Comparison of ENCODE assay signal across 8 cellular contexts in the genomic region with DNA sequence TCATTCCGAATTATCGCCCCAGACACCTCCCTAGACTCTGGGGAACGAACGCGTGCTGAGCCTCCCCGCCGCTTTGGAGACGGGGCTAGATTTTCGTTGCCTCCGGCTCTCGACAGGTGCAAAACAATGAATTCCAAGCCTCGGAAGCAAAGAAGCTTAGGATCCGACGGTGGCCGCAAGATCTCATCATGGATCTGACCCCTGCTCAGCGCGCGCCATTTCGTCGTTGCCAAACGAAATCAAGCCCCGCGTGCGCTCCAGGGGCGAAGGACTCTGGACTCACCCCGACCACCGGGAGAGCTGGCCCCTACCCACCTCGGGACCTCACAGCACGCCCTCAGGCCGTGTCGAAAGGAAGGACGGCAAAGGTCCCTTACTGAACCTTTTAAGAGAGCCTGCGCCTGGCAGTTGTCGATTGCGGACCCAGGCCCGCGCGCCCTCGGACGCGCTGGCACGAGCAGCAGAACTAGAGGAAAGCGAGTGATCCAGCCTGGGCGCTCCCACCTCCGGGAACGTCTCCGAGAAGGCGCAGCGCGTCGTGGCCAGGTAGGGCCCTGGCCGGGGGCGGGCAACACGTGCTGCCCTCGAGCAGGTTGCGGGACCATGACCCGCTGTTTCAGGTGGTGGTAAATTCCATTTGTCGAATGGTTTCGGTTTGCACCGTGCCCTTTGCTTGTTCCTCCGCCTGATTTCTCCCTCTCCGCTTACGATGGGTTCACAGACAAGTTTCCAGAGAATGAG. TPM values are rescaled to one million over a fixed set of nuclear protein-coding genes. Genes with fewer than 3 reads are reported as not detected.
DNase-seq lines count a peak whose midpoint lies in the region; TF ChIP-seq lines count a peak whose summit lies in the region.

No MANE protein-coding gene starts in this region.

- peaks cover 63% of the 10 kb centered on the region for H3K27me3 ChIP-seq in H9 (ENCODE audit: insufficient read depth, low read length)

- no peak overlapping the region for H3K18ac ChIP-seq in H9 (ENCODE audit: insufficient read length, low read depth, low read length)

- H2BK5ac ChIP-seq in H9 (ENCODE audit: insufficient read length, low read length) = no peak overlapping the region

- no peak overlapping the region for H2AK5ac ChIP-seq in H9 (ENCODE audit: insufficient read length, low read length)

- no peaks in the 10 kb centered on the region for H3K79me2 ChIP-seq in H9 (ENCODE audit: insufficient read depth, low read length)

- H3K4me1 ChIP-seq in H9 (ENCODE audit: insufficient read depth, low read length) = peaks cover 5% of the 10 kb centered on the region; the same call in 1 of the 2 replicates

- intact Hi-C loops in CD14-positive monocyte (cut with micrococcal nuclease) = loop anchor here (1.0 to 5.0 kb wide), 4 partner anchors 36 to 171 kb away; no protein-coding TSS in a partner anchor

- H3T11ph ChIP-seq in H9 (ENCODE audit: low read length) = no peak overlapping the region

- peak overlapping the region; percentile 45 for H3K4me2 ChIP-seq in H9 (ENCODE audit: insufficient read depth, insufficient read length, low read length)

- no peak overlapping the region for H4K91ac ChIP-seq in H9 (ENCODE audit: insufficient read length, low read depth, low read length)

- no peak overlapping the region for H2AFZ ChIP-seq in H9 (ENCODE audit: low read length)

- H4K5ac ChIP-seq in H9 (ENCODE audit: insufficient read length, low read depth, low read length) = no peak overlapping the region

- H3K27ac ChIP-seq in H9 (ENCODE audit: insufficient read length, low read depth, low read length) = no peak overlapping the region

- no peak overlapping the region for H2BK20ac ChIP-seq in H9 (ENCODE audit: low read depth, low read length, poor library complexity, severe bottlenecking)

- no peak overlapping the region for H4K8ac ChIP-seq in H9 (replicated peaks; ENCODE audit: insufficient read length, low read depth, low read length)

- H3K23me2 ChIP-seq in H9 (ENCODE audit: insufficient read length, low read depth, low read length, poor library complexity, severe bottlenecking) = peaks cover 22% of the 10 kb centered on the region

- H3K4me3 Mint-ChIP-seq in CD14-positive monocyte = peak overlapping the region; percentile 41 to 78
- peak overlapping the region; percentile 44 to 77 for H3K4me3 Mint-ChIP-seq in H9
- peak overlapping the region; percentile 26 for H3K4me3 Mint-ChIP-seq in mesothelial cell of epicardium

- no peak overlapping the region for H2BK12ac ChIP-seq in H9 (ENCODE audit: insufficient read length, low read depth, low read length)

- H3K56ac ChIP-seq in H9 (ENCODE audit: insufficient read length, low read depth, low read length) = no peak overlapping the region

- TF ChIP-seq CTCF in CD14-positive monocyte (IDR thresholded peaks at IDR 0.05) (no peak), H9 (conservative IDR thresholded peaks at IDR 0.05) (no peak), mesothelial cell of epicardium (IDR thresholded peaks at IDR 0.05; ENCODE audit: unreplicated experiment) (no peak)

- WGBS in H9 (ENCODE audit: extremely low coverage, insufficient read length, low lambda C conversion rate) = no CpG with 5 or more reads among the region's 63 CpGs

- H2BK120ac ChIP-seq in H9 (ENCODE audit: low read depth, low read length, poor library complexity, severe bottlenecking) = no peak overlapping the region

- H3K4me1 Mint-ChIP-seq in CD14-positive monocyte (peaks cover 30% of the 10 kb centered on the region), H9 (peaks cover 45 to 70% of the 10 kb centered on the region in 2 experiments), mesothelial cell of epicardium (peaks cover 20% of the 10 kb centered on the region)

- no peak overlapping the region for H3K9ac ChIP-seq in H9 (ENCODE audit: extremely low read depth, insufficient read length, low read length)

- H3K27ac Mint-ChIP-seq in CD14-positive monocyte = peak overlapping the region in 3 of 7 donors; percentile 24 to 79 (median 58)
- no peak overlapping the region for H3K27ac Mint-ChIP-seq in H9
- H3K27ac Mint-ChIP-seq in mesothelial cell of epicardium = peak overlapping the region; percentile 43

- no peak overlapping the region for H3K4ac ChIP-seq in H9 (ENCODE audit: low read depth, low read length)

- H3K23ac ChIP-seq in H9 (ENCODE audit: insufficient read length, low read depth, low read length) = no peak overlapping the region

- peaks cover 26 to 66% (median 62%) of the 10 kb centered on the region in 3 donors for H3K27me3 Mint-ChIP-seq in CD14-positive monocyte (ENCODE audit: low read depth in 3 of 3)
- H3K27me3 Mint-ChIP-seq in H9 (ENCODE audit: low read depth) = peaks cover 85% of the 10 kb centered on the region
- peaks cover 76% of the 10 kb centered on the region for H3K27me3 Mint-ChIP-seq in mesothelial cell of epicardium (ENCODE audit: low read depth)

- H3K14ac ChIP-seq in H9 (ENCODE audit: insufficient read depth, low read length) = no peak overlapping the region; the same call in 1 of the 2 replicates

- H3K79me1 ChIP-seq in H9 (ENCODE audit: insufficient read depth, low read depth, low read length, poor library complexity, severe bottlenecking) = no peaks in the 10 kb centered on the region

- H3K9me3 ChIP-seq in H9 (ENCODE audit: control insufficient read depth, low read depth, low read length) = no peaks in the 10 kb centered on the region

- DNase-seq in CD14-positive monocyte (ENCODE audit: low spot score) (no peak), H9 (peak; percentile 65), astrocyte of the hippocampus (ENCODE audit: low read depth, low spot score) (peak; percentile 36), mesothelial cell of epicardium (ENCODE audit: low spot score in 2 of 2, unreplicated experiment in 2 of 2) (no peak), NCI-H2196 treated with DMSO at 0.1 percent for 48 hours (lab: John Stamatoyannopoulos, UW; ENCODE audit: unreplicated experiment) (no peak), NCI-H774 (lab: John Stamatoyannopoulos, UW) (no peak), dedifferentiated amniotic fluid mesenchymal stem cell (ENCODE audit: extremely low spot score) (no peak)
- no peak for DNase-seq in stimulated activated naive CD4-positive, alpha-beta T cell treated with Interleukin-2 at 50 U/mL for 16 hours (lab: John Stamatoyannopoulos, UW)

- peaks cover 0 to 17% (median 2%) of the 10 kb centered on the region in 7 donors for H3K9me3 Mint-ChIP-seq in CD14-positive monocyte
- peaks cover 2 to 3% of the 10 kb centered on the region in 2 experiments; a peak in 2 of 5 replicates for H3K9me3 Mint-ChIP-seq in H9
- no peaks in the 10 kb centered on the region for H3K9me3 Mint-ChIP-seq in mesothelial cell of epicardium

- H4K20me1 ChIP-seq in H9 (ENCODE audit: control insufficient read depth, insufficient read depth, insufficient read length) = no peaks in the 10 kb centered on the region

- no peak overlapping the region for H2BK15ac ChIP-seq in H9 (ENCODE audit: low read depth, low read length)

- H3K36me3 Mint-ChIP-seq in CD14-positive monocyte = peaks cover 10 to 12% of the 10 kb centered on the region in 2 donors
- no peaks in the 10 kb centered on the region; a peak in 1 of 7 replicates for H3K36me3 Mint-ChIP-seq in H9 (ENCODE audit: insufficient read depth in 1 of 3, low read depth in 3 of 3)
- H3K36me3 Mint-ChIP-seq in mesothelial cell of epicardium = no peaks in the 10 kb centered on the region

RNA-seq across cellular contexts. Expression of gene RUNX3, which starts 1.6 kb away (rescaled TPM):
- polyA plus RNA-seq in CD14-positive monocyte = 1 to 10 TPM; 4.4 to 6.7 TPM
- total RNA-seq in H9 (2021) = 0.33 and 0.35 TPM in 2 replicates
- 0.07 to 0.13 TPM (median 0.07 TPM) in 3 replicates for total RNA-seq in mesothelial cell of epicardium

Comparison
In these comparisons a context has a peak if more than half of its experiments do, and no peak if none do; other contexts are left out.
1. DNase-seq: peak in H9 (single experiment) and astrocyte of the hippocampus (single experiment); none in CD14-positive monocyte (single experiment), mesothelial cell of epicardium (0 of 2), NCI-H2196 treated with DMSO at 0.1 percent for 48 hours (single experiment), stimulated activated naive CD4-positive, alpha-beta T cell treated with Interleukin-2 at 50 U/mL for 16 hours (single experiment), NCI-H774 (single experiment) and dedifferentiated amniotic fluid mesenchymal stem cell (single experiment).
2. Peak in every context shown above with its lines, with median percentiles within 50 percentile points of each other: H3K4me3 Mint-ChIP-seq.